Comparison of ENCODE assay signal across 8 cellular contexts in the genomic region with DNA sequence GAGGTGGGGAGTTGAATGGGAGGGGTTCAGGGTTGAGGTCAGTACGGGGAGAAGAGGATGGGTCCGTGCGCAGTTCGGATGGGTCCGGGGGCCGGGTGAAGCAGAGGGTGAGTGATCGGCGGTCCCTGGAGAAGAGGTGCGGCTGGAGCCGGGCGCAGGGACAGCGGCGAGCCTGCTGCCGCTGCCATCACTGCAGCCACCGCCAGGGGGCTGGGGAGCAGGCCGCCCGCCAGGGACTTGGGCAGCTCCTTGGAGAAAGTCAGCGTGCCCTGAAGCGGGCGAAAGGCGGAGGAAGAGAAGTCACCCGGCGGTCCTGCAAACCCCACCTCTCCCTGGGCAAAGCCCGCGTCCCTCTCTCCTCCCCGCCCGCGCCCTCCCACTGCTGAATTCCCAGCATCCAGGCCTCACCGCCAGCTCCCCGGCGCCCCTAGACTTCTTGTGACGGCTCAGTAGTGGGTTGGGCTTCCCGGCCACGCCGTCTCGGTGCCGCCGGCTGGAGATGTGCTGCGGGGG. TPM values are rescaled to one million over a fixed set of nuclear protein-coding genes. Genes with fewer than 3 reads are reported as not detected.
DNase-seq lines count a peak whose midpoint lies in the region; TF ChIP-seq lines count a peak whose summit lies in the region.

No MANE protein-coding gene starts in this region.

- TF ChIP-seq CTCF in SU-DHL-6 (IDR thresholded peaks at IDR 0.05; ENCODE audit: insufficient read depth, low read length, poor library complexity, severe bottlenecking) (peak; percentile 36), fibroblast of lung (conservative IDR thresholded peaks at IDR 0.05 in 1 of 2, IDR thresholded peaks at IDR 0.05 in 1 of 2; ENCODE audit: low read depth in 1 of 2, low read length in 2 of 2) (peak; percentile 76 to 83), uterus (IDR thresholded peaks at IDR 0.05) (peak; percentile 88 to 98 (median 96))

- in situ Hi-C loops in GM23248 (cut with MboI): no loop called here

- 2 to 3% methylated on average over 23 to 31 of the region's 39 CpGs for WGBS in GM23248 (ENCODE audit: low coverage in 1 of 2, low lambda C conversion rate in 2 of 2, missing lambda C conversion rate in 2 of 2), 2 experiments

- H3K9ac ChIP-seq in GM23248: peak overlapping the region; percentile 68
- H3K9ac ChIP-seq in SU-DHL-6 (ENCODE audit: low read length): peak overlapping the region; percentile 45
- H3K9ac ChIP-seq in fibroblast of lung (ENCODE audit: insufficient read depth, low read length): peak overlapping the region; percentile 23
- peak overlapping the region; percentile 14 to 20 for H3K9ac ChIP-seq in mucosa of rectum (ENCODE audit: low read depth in 1 of 2, low read length in 2 of 2)

- no peaks in the 10 kb centered on the region for H3K36me3 ChIP-seq in GM23248 (ENCODE audit: low read depth)
- H3K36me3 ChIP-seq in SU-DHL-6 (ENCODE audit: low read length): no peaks in the 10 kb centered on the region
- H3K36me3 ChIP-seq in fibroblast of lung (ENCODE audit: control insufficient read depth, insufficient read depth, low read length): no peaks in the 10 kb centered on the region
- no peaks in the 10 kb centered on the region for H3K36me3 ChIP-seq in mucosa of rectum (ENCODE audit: control insufficient read depth in 2 of 2, insufficient read depth in 2 of 2, low read length in 2 of 2)
- no peaks in the 10 kb centered on the region for H3K36me3 ChIP-seq in uterus

- H3K27me3 ChIP-seq in GM23248 (replicated peaks; ENCODE audit: insufficient read depth) (no peaks in the 10 kb centered on the region), SU-DHL-6 (ENCODE audit: low read length) (no peaks in the 10 kb centered on the region), fibroblast of lung (ENCODE audit: control insufficient read depth, insufficient read depth, low read length) (no peaks in the 10 kb centered on the region), mucosa of rectum (ENCODE audit: control insufficient read depth in 2 of 2, insufficient read depth in 2 of 2, low read length in 2 of 2) (peaks cover 4 to 6% of the 10 kb centered on the region in 2 donors), uterus (no peaks in the 10 kb centered on the region)

- DNase-seq in AG08395 (ENCODE audit: low spot score) (peak; percentile 90), GM23248 (peak; percentile 92), fibroblast of lung (ENCODE audit: low read depth in 2 of 2) (peak; percentile 77 to 83), uterus (peak; percentile 80 to 86), NCI-H510A (lab: John Stamatoyannopoulos, UW) (no peak), NCI-H2196 treated with DMSO at 0.1 percent for 48 hours (lab: John Stamatoyannopoulos, UW; ENCODE audit: unreplicated experiment) (no peak)

- H3K9me2 ChIP-seq in GM23248 (ENCODE audit: insufficient read depth): no peaks in the 10 kb centered on the region
- no peaks in the 10 kb centered on the region for H3K9me2 ChIP-seq in SU-DHL-6 (replicated peaks; ENCODE audit: insufficient read depth, low read length)

- no peaks in the 10 kb centered on the region for H4K20me1 ChIP-seq in GM23248 (ENCODE audit: insufficient read depth)
- no peaks in the 10 kb centered on the region for H4K20me1 ChIP-seq in SU-DHL-6 (ENCODE audit: low read depth, low read length)
- H4K20me1 ChIP-seq in fibroblast of lung (ENCODE audit: control insufficient read depth, extremely low read depth, insufficient read depth, low read length): no peaks in the 10 kb centered on the region

- H3K79me2 ChIP-seq in GM23248 (ENCODE audit: insufficient read depth) (no peaks in the 10 kb centered on the region), SU-DHL-6 (ENCODE audit: insufficient read depth, low read length) (no peaks in the 10 kb centered on the region), fibroblast of lung (ENCODE audit: control insufficient read depth, insufficient read depth, low read length) (no peaks in the 10 kb centered on the region)

- H3K4me2 ChIP-seq in GM23248 (ENCODE audit: unreplicated experiment): peak overlapping the region; percentile 79
- peak overlapping the region; percentile 58 for H3K4me2 ChIP-seq in SU-DHL-6 (ENCODE audit: low read depth, low read length, poor library complexity, severe bottlenecking)
- peak overlapping the region; percentile 62 for H3K4me2 ChIP-seq in fibroblast of lung (ENCODE audit: extremely low read depth, insufficient read depth, low read length)

- H3K9me3 ChIP-seq in GM23248 (ENCODE audit: low read depth) (no peaks in the 10 kb centered on the region), SU-DHL-6 (ENCODE audit: insufficient read depth, low read length) (no peaks in the 10 kb centered on the region), fibroblast of lung (ENCODE audit: control insufficient read depth, insufficient read depth, low read depth, low read length) (no peaks in the 10 kb centered on the region), mucosa of rectum (ENCODE audit: control insufficient read depth in 2 of 2, low read length in 2 of 2) (no peaks in the 10 kb centered on the region), uterus (no peaks in the 10 kb centered on the region)

- H3K4me3 ChIP-seq in GM23248 (peak overlapping the region; percentile 74), SU-DHL-6 (ENCODE audit: insufficient read depth, low read length, poor library complexity, severe bottlenecking) (peak overlapping the region; percentile 38), fibroblast of lung (replicated peaks in 1 of 4; ENCODE audit: control extremely low read depth in 1 of 4, insufficient read depth in 1 of 4, low read depth in 3 of 4, low read length in 4 of 4) (peak overlapping the region; percentile 32 to 48 (median 34)), mucosa of rectum (ENCODE audit: low read length in 2 of 2) (peak overlapping the region in 1 of 2 donors; percentile 44), uterus (peak overlapping the region; percentile 31 to 37)

- H3K4me1 ChIP-seq in GM23248 (ENCODE audit: insufficient read depth) (peaks cover 15% of the 10 kb centered on the region), fibroblast of lung (ENCODE audit: control insufficient read depth, extremely low read depth, insufficient read depth, low read length) (peaks cover 17% of the 10 kb centered on the region), mucosa of rectum (ENCODE audit: control insufficient read depth in 2 of 2, insufficient read depth in 2 of 2, low read length in 2 of 2) (peaks cover 13 to 26% of the 10 kb centered on the region in 2 donors), uterus (no peaks in the 10 kb centered on the region)

- H3F3A ChIP-seq in GM23248 (ENCODE audit: insufficient read depth) (peaks cover 18% of the 10 kb centered on the region), SU-DHL-6 (ENCODE audit: insufficient read depth) (no peaks in the 10 kb centered on the region)

- H3K27ac ChIP-seq in GM23248 (no peak overlapping the region), SU-DHL-6 (ENCODE audit: low read depth, low read length) (no peak overlapping the region), fibroblast of lung (ENCODE audit: insufficient read depth, low read length) (no peak overlapping the region), mucosa of rectum (ENCODE audit: low read depth in 2 of 2, low read length in 2 of 2) (peak overlapping the region in 1 of 2 donors; percentile 48), uterus (peak overlapping the region; percentile 65 to 70)

- peak in 1 of 2 donors; percentile 26 for TF ChIP-seq POLR2A in uterus (IDR thresholded peaks at IDR 0.05)

- intact Hi-C loops in uterus (cut with DNase I; ENCODE audit: low total_unique reads): loop anchor here (10.0 kb wide), 1 partner anchor 155 kb away; no protein-coding TSS in a partner anchor

- peak overlapping the region; percentile 69; the same call in 1 of the 2 replicates for H2AFZ ChIP-seq in GM23248
- peak overlapping the region; percentile 62 for H2AFZ ChIP-seq in SU-DHL-6 (ENCODE audit: low read depth, low read length, severe bottlenecking)
- no peak overlapping the region for H2AFZ ChIP-seq in fibroblast of lung (ENCODE audit: low read length)

RNA-seq across cellular contexts. Expression of gene GPR84, which starts 6.0 kb away (rescaled TPM):
- total RNA-seq in GM23248 (2014; rRNA removed; shearing (Covaris generic)): not detected in 2 replicates
- polyA plus RNA-seq in GM23248 (2016; fragmentation: Nextera tagmentation; extraction: Ambion mirVana): not detected in 2 replicates
- not detected in 2 replicates for total RNA-seq in fibroblast of lung
- polyA plus RNA-seq in fibroblast of lung: 0.03 TPM in 1 of 2 replicates, not detected in the other
- not detected in 2 replicates for polyA plus RNA-seq in fibroblast of lung (2012)
- not detected in 2 replicates for polyA minus RNA-seq in fibroblast of lung (ENCODE audit: low replicate concordance)
- under 1 TPM in 2 of 4 donors, not detected in 2; 0.21 to 0.27 TPM for total RNA-seq in uterus

RNA-seq across cellular contexts. Expression of gene ZNF385A, which starts 14.3 kb away (rescaled TPM):
- total RNA-seq in GM23248 (2014; rRNA removed; shearing (Covaris generic)): 1.6 and 1.8 TPM in 2 replicates
- polyA plus RNA-seq in GM23248 (2016; fragmentation: Nextera tagmentation; extraction: Ambion mirVana) (2.9 and 3.1 TPM in 2 replicates), fibroblast of lung (0.64 and 0.69 TPM in 2 replicates)
- total RNA-seq in fibroblast of lung (2.3 and 3.3 TPM in 2 replicates), uterus (10 to 100 TPM in 1 of 4 donors, 1 to 10 TPM in 1, under 1 TPM in 2; 0.26 to 16.9 (median 3.2) TPM)
- polyA plus RNA-seq in fibroblast of lung (2012): 4.3 and 6.1 TPM in 2 replicates
- 12.6 and 14.3 TPM in 2 replicates for polyA minus RNA-seq in fibroblast of lung (ENCODE audit: low replicate concordance)

RNA-seq across cellular contexts. Expression of gene COPZ1, which starts 45.3 kb away (rescaled TPM):
- 149 and 204 TPM in 2 replicates for total RNA-seq in GM23248 (2014; rRNA removed; shearing (Covaris generic))
- polyA plus RNA-seq in GM23248 (2016; fragmentation: Nextera tagmentation; extraction: Ambion mirVana) (170 and 183 TPM in 2 replicates), fibroblast of lung (305 and 324 TPM in 2 replicates)
- total RNA-seq in fibroblast of lung (80.9 and 97.9 TPM in 2 replicates), uterus (100 to 1,000 TPM in 3 of 4 donors, 10 to 100 TPM in 1; 32.3 to 141 (median 120) TPM)
- 292 and 325 TPM in 2 replicates for polyA plus RNA-seq in fibroblast of lung (2012)
- 79.6 and 97.1 TPM in 2 replicates for polyA minus RNA-seq in fibroblast of lung (ENCODE audit: low replicate concordance)

RNA-seq across cellular contexts. Expression of gene ITGA5, which starts 48.8 kb away (rescaled TPM):
- 496 and 541 TPM in 2 replicates for total RNA-seq in GM23248 (2014; rRNA removed; shearing (Covaris generic))
- 402 and 416 TPM in 2 replicates for polyA plus RNA-seq in GM23248 (2016; fragmentation: Nextera tagmentation; extraction: Ambion mirVana)
- 133 and 232 TPM in 2 replicates for total RNA-seq in fibroblast of lung
- polyA plus RNA-seq in fibroblast of lung: 162 and 199 TPM in 2 replicates
- 222 and 301 TPM in 2 replicates for polyA plus RNA-seq in fibroblast of lung (2012)
- 571 and 815 TPM in 2 replicates for polyA minus RNA-seq in fibroblast of lung (ENCODE audit: low replicate concordance)
- 100 to 1,000 TPM in 2 of 4 donors, 10 to 100 TPM in 2; 69.7 to 223 (median 99.4) TPM for total RNA-seq in uterus

Comparison
In these comparisons a context has a peak if more than half of its experiments do, and no peak if none do; other contexts are left out.
1. DNase-seq: peak in AG08395 (single experiment), GM23248 (single experiment), fibroblast of lung (2 of 2) and uterus (2 of 2); none in NCI-H510A (single experiment) and NCI-H2196 treated with DMSO at 0.1 percent for 48 hours (single experiment).
2. H3K27ac ChIP-seq: peak in uterus (2 of 2); none in GM23248 (single experiment), SU-DHL-6 (single experiment) and fibroblast of lung (single experiment).
3. H3K9ac ChIP-seq: peak in every context shown above with its lines; median percentile 68 in GM23248; 45 in SU-DHL-6; 23 in fibroblast of lung; 17 in mucosa of rectum.
4. CTCF ChIP-seq: peak in every context shown above with its lines; median percentile 96 in uterus; 80 in fibroblast of lung; 36 in SU-DHL-6.
5. Peak in every context shown above with its lines, with median percentiles within 50 percentile points of each other: H3K4me2 ChIP-seq.